1 cellular context compared by ENCODE assay signal in genomic region chr7:51186531-51186930, GRCh38.
TF ChIP-seq lines count a peak whose summit lies in the region.

No MANE protein-coding gene starts in this region.

TF ChIP-seq in IMR-90, 13 proteins besides CTCF, POLR2A, EP300 and RAD21 (continued from another document):
- TF ChIP-seq, protein P1, sequence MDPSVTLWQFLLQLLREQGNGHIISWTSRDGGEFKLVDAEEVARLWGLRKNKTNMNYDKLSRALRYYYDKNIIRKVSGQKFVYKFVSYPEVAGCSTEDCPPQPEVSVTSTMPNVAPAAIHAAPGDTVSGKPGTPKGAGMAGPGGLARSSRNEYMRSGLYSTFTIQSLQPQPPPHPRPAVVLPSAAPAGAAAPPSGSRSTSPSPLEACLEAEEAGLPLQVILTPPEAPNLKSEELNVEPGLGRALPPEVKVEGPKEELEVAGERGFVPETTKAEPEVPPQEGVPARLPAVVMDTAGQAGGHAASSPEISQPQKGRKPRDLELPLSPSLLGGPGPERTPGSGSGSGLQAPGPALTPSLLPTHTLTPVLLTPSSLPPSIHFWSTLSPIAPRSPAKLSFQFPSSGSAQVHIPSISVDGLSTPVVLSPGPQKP (IDR thresholded peaks at IDR 0.05; ENCODE audit: borderline replicate concordance, low read depth, low read length) = no peak
- TF ChIP-seq FOS (IDR thresholded peaks at IDR 0.05; ENCODE audit: low read depth, low read length) (no peak), MAZ (IDR thresholded peaks at IDR 0.05; ENCODE audit: borderline replicate concordance, low read depth, low read length) (no peak)
